8 cellular contexts compared by ENCODE assay signal in genomic region chr20:25470045-25470444, GRCh38.
A peak's percentile ranks its signal among the peaks of the same experiment; 100 is the strongest.
DNase-seq lines count a peak whose midpoint lies in the region; ATAC-seq and TF ChIP-seq lines count a peak whose summit lies in the region.

No MANE protein-coding gene starts in this region.

- H3K27me3 Mint-ChIP-seq in glutamatergic neuron (ENCODE audit: unreplicated experiment), result peaks cover 2% of the 10 kb centered on the region

- TF ChIP-seq CTCF in LNCAP (IDR thresholded peaks at IDR 0.05) (peak; percentile 60), glutamatergic neuron (IDR thresholded peaks at IDR 0.05; ENCODE audit: partially characterized antibody, unreplicated experiment) (no peak), transverse colon (IDR thresholded peaks at IDR 0.05) (peak; percentile 22 to 44 (median 37))

- peak; percentile 62 for ATAC-seq in GM19395 (IDR thresholded peaks at IDR 0.05; ENCODE audit: unreplicated experiment)

- H3K9me3 Mint-ChIP-seq in glutamatergic neuron (ENCODE audit: unreplicated experiment), result peaks cover 7% of the 10 kb centered on the region

- no peak overlapping the region for H3K27ac ChIP-seq in transverse colon

- H3K36me3 ChIP-seq in transverse colon, result no peaks in the 10 kb centered on the region

- 0 to 63% methylated on average over 1 to 13 of the region's 13 CpGs for WGBS in transverse colon (ENCODE audit: low coverage in 1 of 2), 2 donors

- peaks cover 11% of the 10 kb centered on the region for H3K36me3 Mint-ChIP-seq in glutamatergic neuron (ENCODE audit: unreplicated experiment)

- no peaks in the 10 kb centered on the region for H3K9me3 ChIP-seq in transverse colon

- TF ChIP-seq EP300 in transverse colon (IDR thresholded peaks at IDR 0.05; ENCODE audit: low read depth), result no peak

- in situ Hi-C loops in transverse colon (cut with MboI; ENCODE audit: low pct_ligation_motif_present in 1 of 4, low pct_unique_long_range_greater_than_20kb in 1 of 4, low sequenced_read_pairs in 3 of 4), result loop anchor here in 1 of 4 donors (25.0 kb wide), 1 partner anchor 92 kb away; no protein-coding TSS in a partner anchor

- H3K4me3 ChIP-seq in transverse colon, result no peak overlapping the region

- H3K27me3 ChIP-seq in transverse colon, result no peaks in the 10 kb centered on the region

- peaks cover 9% of the 10 kb centered on the region for H3K4me1 Mint-ChIP-seq in glutamatergic neuron (ENCODE audit: low read depth, unreplicated experiment)

- no peaks in the 10 kb centered on the region for H3K4me1 ChIP-seq in transverse colon

- peak overlapping the region; percentile 16 for H3K27ac Mint-ChIP-seq in glutamatergic neuron (ENCODE audit: unreplicated experiment)

- intact Hi-C loops in transverse colon (cut with DNase I; ENCODE audit: low total_unique reads), result no loop called here

- no peak for TF ChIP-seq POLR2A in transverse colon (IDR thresholded peaks at IDR 0.05)

- no peak overlapping the region for H3K4me3 Mint-ChIP-seq in glutamatergic neuron (ENCODE audit: unreplicated experiment)

- DNase-seq in COLO668 (lab: John Stamatoyannopoulos, UW; ENCODE audit: unreplicated experiment) (peak; percentile 46), glutamatergic neuron (peak; percentile 49), transverse colon (peak; percentile 49), NCI-H2107 treated with DMSO at 0.1 percent for 48 hours (lab: John Stamatoyannopoulos, UW; ENCODE audit: unreplicated experiment) (no peak), DMS79 (lab: John Stamatoyannopoulos, UW) (no peak)
- DNase-seq in activated CD4-positive, alpha-beta T cell treated with anti-CD3 and anti-CD28 coated beads, Interleukin-2, amount 50 U/mL, for 48 hours, result peak; percentile 39 to 53

Comparison
In these comparisons a context has a peak if more than half of its experiments do, and no peak if none do; other contexts are left out.
1. DNase-seq: peak in COLO668 (single experiment), activated CD4-positive, alpha-beta T cell treated with anti-CD3 and anti-CD28 coated beads, Interleukin-2, amount 50 U/mL, for 48 hours (2 of 2), glutamatergic neuron (single experiment) and transverse colon (single experiment); none in NCI-H2107 treated with DMSO at 0.1 percent for 48 hours (single experiment) and DMS79 (single experiment).